ENCODE assay signal across 26 cellular contexts in genomic region chr20:59575653-59576052, GRCh38. TPM values are rescaled to one million over a fixed set of nuclear protein-coding genes. Genes with fewer than 3 reads are reported as not detected.
DNase-seq lines count a peak whose midpoint lies in the region; ATAC-seq, FAIRE-seq and TF ChIP-seq lines count a peak whose summit lies in the region.
"Had no signal": no experiment of that assay in that cellular context is flagged by ENCODE, and none has a peak within 500 bp of the region (broad histone marks: within the 10 kb centered on the region; RNA-seq: fewer than 3 reads in every experiment).

No MANE protein-coding gene starts in this region.

- peaks cover 29 to 92% (median 76%) of the 10 kb centered on the region in 10 experiments for H3K4me1 ChIP-seq in BLaER1 treated with 17β-estradiol and CSF1 and Interleukin-3, amounts not matched to agents 10 nM and 100 nM
- no peaks in the 10 kb centered on the region for H3K4me1 ChIP-seq in osteoblast (ENCODE audit: insufficient read depth, low read length)
- H3K4me1 ChIP-seq: A549 had no signal

- H3K36me3 ChIP-seq in BLaER1 treated with 17β-estradiol and CSF1 and Interleukin-3, amounts not matched to agents 10 nM and 100 nM: peaks cover 0 to 11% (median 0%) of the 10 kb centered on the region in 11 experiments; a peak in 1 of 22 replicates
- no peaks in the 10 kb centered on the region for H3K36me3 ChIP-seq in osteoblast (ENCODE audit: insufficient read depth, low read length)

- H3K79me2 ChIP-seq in osteoblast (ENCODE audit: insufficient read depth, low read length): no peaks in the 10 kb centered on the region

- no peak overlapping the region for H3K4me3 ChIP-seq in BLaER1 treated with 17β-estradiol and CSF1 and Interleukin-3, amounts not matched to agents 10 nM and 100 nM
- no peak overlapping the region for H3K4me3 ChIP-seq in osteoblast (ENCODE audit: insufficient read depth, low read length)
- H3K4me3 ChIP-seq: A549, GM23248, SK-N-MC had no signal

- peaks cover 48% of the 10 kb centered on the region for H3K4me1 Mint-ChIP-seq in brain
- peaks cover 4% of the 10 kb centered on the region for H3K4me1 Mint-ChIP-seq in activated CD8-positive, alpha-beta T cell treated with anti-CD3 and anti-CD28 coated beads for 36 hours (ENCODE audit: low read depth)

- H3K9ac ChIP-seq in BLaER1 treated with 17β-estradiol and CSF1 and Interleukin-3, amounts not matched to agents 10 nM and 100 nM: peak overlapping the region in 1 of 11 experiments; percentile 91; a peak in 1 of 22 replicates
- H3K9ac ChIP-seq: GM23248, KMS-11 had no signal

- POLR2A ChIA-PET in activated CD8-positive, alpha-beta T cell treated with anti-CD3 and anti-CD28 coated beads for 36 hours (lab: Charles Lee): no interaction called here

- peak overlapping the region in 9 of 11 experiments; percentile 10 to 99 (median 93); a peak in 15 of 22 replicates for H3K4me2 ChIP-seq in BLaER1 treated with 17β-estradiol and CSF1 and Interleukin-3, amounts not matched to agents 10 nM and 100 nM
- H3K4me2 ChIP-seq in osteoblast (ENCODE audit: insufficient read depth, low read length): no peak overlapping the region
- H3K4me2 ChIP-seq: A549, KMS-11 had no signal

- H3K27ac ChIP-seq in BLaER1 treated with 17β-estradiol and CSF1 and Interleukin-3, amounts not matched to agents 10 nM and 100 nM: peak overlapping the region in 1 of 11 experiments; percentile 85; a peak in 1 of 22 replicates
- no peak overlapping the region for H3K27ac ChIP-seq in osteoblast (ENCODE audit: low read depth, low read length)
- H3K27ac ChIP-seq: A549, GM23248, KMS-11, RWPE1, SK-N-MC had no signal

- H2AFZ ChIP-seq in osteoblast (ENCODE audit: low read length): no peak overlapping the region
- H2AFZ ChIP-seq: GM23248 had no signal

- DNase-seq in HTR-8/SVneo (ENCODE audit: insufficient read length, low spot score) (no peak), osteoblast (ENCODE audit: insufficient read length, low spot score, missing footprints) (peak; percentile 57)
- no peak for DNase-seq in activated CD8-positive, alpha-beta T cell treated with anti-CD3 and anti-CD28 coated beads for 36 hours
- DNase-seq: Calu3, GF-D8, GM23248, HFFc6, NCI-H1092, NCI-H1436 treated with DMSO at 0.1 percent for 48 hours, NCI-H187 treated with DMSO at 0.1 percent for 48 hours, NCI-H345, NCI-H510A treated with DMSO at 0.1 percent for 48 hours, SIG-M5 had no signal

- peaks cover 0 to 35% (median 5%) of the 10 kb centered on the region in 11 experiments; a peak in 6 of 22 replicates for H4K20me1 ChIP-seq in BLaER1 treated with 17β-estradiol and CSF1 and Interleukin-3, amounts not matched to agents 10 nM and 100 nM
- no peaks in the 10 kb centered on the region for H4K20me1 ChIP-seq in osteoblast (ENCODE audit: insufficient read depth, low read length)

- H3K9me3 ChIP-seq in BLaER1 treated with 17β-estradiol and CSF1 and Interleukin-3, amounts not matched to agents 10 nM and 100 nM (replicated peaks in 1 of 11): no peaks in the 10 kb centered on the region
- H3K9me3 ChIP-seq in osteoblast (ENCODE audit: low read depth, low read length): no peaks in the 10 kb centered on the region
- H3K9me3 ChIP-seq: A549 had no signal

- no peak for ATAC-seq in HG03097 (IDR thresholded peaks at IDR 0.05; ENCODE audit: low FRiP score, unreplicated experiment)
- ATAC-seq in activated CD8-positive, alpha-beta T cell treated with anti-CD3 and anti-CD28 coated beads for 36 hours: no peak
- ATAC-seq in GM21515 (IDR thresholded peaks at IDR 0.05; ENCODE audit: unreplicated experiment): no peak
- ATAC-seq: A549, Panc1 had no signal

- H3K9me3 Mint-ChIP-seq in brain: peaks cover 0 to 7% (median 0%) of the 10 kb centered on the region in 5 experiments
- no peaks in the 10 kb centered on the region for H3K9me3 Mint-ChIP-seq in activated CD8-positive, alpha-beta T cell treated with anti-CD3 and anti-CD28 coated beads for 36 hours

- CTCF ChIA-PET in activated CD8-positive, alpha-beta T cell treated with anti-CD3 and anti-CD28 coated beads for 36 hours (lab: Charles Lee): interaction anchor here (1.0 kb wide), 1 partner anchor 15 kb away, joined by 4 read pairs; no protein-coding TSS in a partner anchor

- H3K27me3 ChIP-seq in BLaER1 treated with 17β-estradiol and CSF1 and Interleukin-3, amounts not matched to agents 10 nM and 100 nM: peaks cover 0 to 86% (median 0%) of the 10 kb centered on the region in 11 experiments; a peak in 7 of 22 replicates
- H3K27me3 ChIP-seq in osteoblast (ENCODE audit: insufficient read depth, low read length): peaks cover 10% of the 10 kb centered on the region

- peak overlapping the region in 1 of 5 experiments; percentile 31 for H3K27ac Mint-ChIP-seq in brain
- H3K27ac Mint-ChIP-seq in activated CD8-positive, alpha-beta T cell treated with anti-CD3 and anti-CD28 coated beads for 36 hours: no peak overlapping the region
- H3K27ac Mint-ChIP-seq: CD14-positive monocyte, H9, HFFc6, IgD-negative memory B cell had no signal

- TF ChIP-seq CTCF in brain (conservative IDR thresholded peaks at IDR 0.05) (no peak), osteoblast (IDR thresholded peaks at IDR 0.05; ENCODE audit: extremely low read depth, low read depth, low read length) (no peak)
- no peak for TF ChIP-seq CTCF in activated CD8-positive, alpha-beta T cell treated with anti-CD3 and anti-CD28 coated beads for 36 hours (IDR thresholded peaks at IDR 0.05)

- no peaks in the 10 kb centered on the region for H3K36me3 Mint-ChIP-seq in brain
- no peaks in the 10 kb centered on the region for H3K36me3 Mint-ChIP-seq in activated CD8-positive, alpha-beta T cell treated with anti-CD3 and anti-CD28 coated beads for 36 hours (ENCODE audit: low read depth)
- H3K36me3 Mint-ChIP-seq: IgD-negative memory B cell had no signal

- intact Hi-C loops in activated CD8-positive, alpha-beta T cell treated with anti-CD3 and anti-CD28 coated beads for 36 hours (cut with micrococcal nuclease): no loop called here

- peaks cover 59% of the 10 kb centered on the region for H3K27me3 Mint-ChIP-seq in brain
- H3K27me3 Mint-ChIP-seq in activated CD8-positive, alpha-beta T cell treated with anti-CD3 and anti-CD28 coated beads for 36 hours: peaks cover 36% of the 10 kb centered on the region

- peak; percentile 13 for FAIRE-seq in HTR-8/SVneo (lab: Jason Lieb, UNC)
- FAIRE-seq: A549, GM12891 had no signal

- H3K4me3 Mint-ChIP-seq in brain: peak overlapping the region in 3 of 5 experiments; percentile 26 to 68 (median 65)
- H3K4me3 Mint-ChIP-seq in activated CD8-positive, alpha-beta T cell treated with anti-CD3 and anti-CD28 coated beads for 36 hours: no peak overlapping the region
- H3K4me3 Mint-ChIP-seq: HFFc6, IgD-negative memory B cell had no signal

RNA-seq across cellular contexts. Expression of gene PHACTR3, which starts 28.7 kb away (rescaled TPM):
- 28.5 TPM for polyA plus RNA-seq in brain (ENCODE audit: insufficient read depth, low read depth, low replicate concordance)
- not detected in 2 replicates for total RNA-seq in osteoblast
- total RNA-seq in activated CD8-positive, alpha-beta T cell treated with anti-CD3 and anti-CD28 coated beads for 36 hours: not detected
- total RNA-seq: GM23248, H9, HFFc6 had no signal
- polyA plus RNA-seq: A549, GM23248, IgD-negative memory B cell had no signal
